Comparison of ENCODE assay signal across 8 cellular contexts in genomic region chr17:4948997-4949320, GRCh38. TPM values are rescaled to one million over a fixed set of nuclear protein-coding genes. Genes with fewer than 3 reads are reported as not detected.
A peak's percentile ranks its signal among the peaks of the same experiment; 100 is the strongest.
DNase-seq lines count a peak whose midpoint lies in the region; ATAC-seq and TF ChIP-seq lines count a peak whose summit lies in the region.

No MANE protein-coding gene starts in this region.

- TF ChIP-seq POLR2A in GM10847 (IDR thresholded peaks at IDR 0.05; ENCODE audit: extremely low read depth, insufficient read length) (peak; percentile 41), HCT116 (IDR thresholded peaks at IDR 0.05; ENCODE audit: borderline replicate concordance, extremely low read depth, insufficient read depth, insufficient read length) (peak; percentile 66)

- CTCF ChIA-PET in HCT116 (lab: Charles Lee), result interaction anchor here (1.4 kb wide), 1 partner anchor 9 kb away, joined by 3 read pairs; the partner anchor contains the start of genes RNF167 and SLC25A11

- no peak for TF ChIP-seq CTCF in HCT116 (IDR thresholded peaks at IDR 0.05 in 2 of 3, conservative IDR thresholded peaks at IDR 0.05 in 1 of 3; ENCODE audit: borderline replicate concordance in 1 of 3, insufficient read depth in 1 of 3, low read depth in 2 of 3, low read length in 2 of 3)
- no peak for TF ChIP-seq CTCF in WERI-Rb-1 (IDR thresholded peaks at IDR 0.05; ENCODE audit: low read depth, low read length)
- TF ChIP-seq CTCF in choroid plexus epithelial cell (conservative IDR thresholded peaks at IDR 0.05; ENCODE audit: low read depth, low read length), result no peak

- TF ChIP-seq RAD21 in HCT116 (IDR thresholded peaks at IDR 0.05; ENCODE audit: low read depth), result no peak

- peak; percentile 63 for ATAC-seq in HCT116
- ATAC-seq in left lobe of liver, result peak; percentile 65

- H3K4me3 ChIP-seq in HCT116 (replicated peaks in 1 of 2; ENCODE audit: low read depth in 1 of 2, low read length in 2 of 2) (peak overlapping the region; percentile 96 to 97), WERI-Rb-1 (ENCODE audit: low read depth, low read length) (peak overlapping the region; percentile 96), choroid plexus epithelial cell (ENCODE audit: low read depth, low read length) (peak overlapping the region; percentile 99)

- H3K79me2 ChIP-seq in HCT116 (ENCODE audit: insufficient read depth, low read length), result peaks cover 56% of the 10 kb centered on the region

- H4K20me1 ChIP-seq in HCT116 (ENCODE audit: insufficient read depth), result peaks cover 12% of the 10 kb centered on the region; the same call in 1 of the 2 replicates

- peaks cover 35 to 71% of the 10 kb centered on the region in 2 experiments for H3K4me1 ChIP-seq in HCT116 (ENCODE audit: control insufficient read depth in 1 of 2, insufficient read depth in 2 of 2, low read length in 2 of 2)

- peak overlapping the region; percentile 97 for H3K9ac ChIP-seq in HCT116 (ENCODE audit: low read length)

- H3K9me3 ChIP-seq in HCT116 (ENCODE audit: control insufficient read depth in 1 of 2, insufficient read depth in 1 of 2, low read depth in 1 of 2, low read length in 2 of 2), result no peaks in the 10 kb centered on the region
- no peaks in the 10 kb centered on the region for H3K9me3 ChIP-seq in WERI-Rb-1 (ENCODE audit: severe bottlenecking)

- POLR2A ChIA-PET in HCT116 (lab: Charles Lee), result interaction anchor here (0.6 to 4.7 kb wide), 4 partner anchors 9 to 27 kb away, joined by 3 to 45 read pairs (median 9); partner anchors contain the start of genes RNF167, SLC25A11 and SPAG7

- intact Hi-C loops in HCT116 (cut with micrococcal nuclease), result loop anchor here (1.0 to 5.0 kb wide), 2 partner anchors 9 to 38 kb away; partner anchors contain the start of genes CAMTA2, RNF167 and SLC25A11

- no peaks in the 10 kb centered on the region for H3K27me3 ChIP-seq in HCT116 (ENCODE audit: insufficient read depth, low read length)
- no peaks in the 10 kb centered on the region for H3K27me3 ChIP-seq in WERI-Rb-1 (ENCODE audit: insufficient read depth, low read depth, severe bottlenecking)

- no peaks in the 10 kb centered on the region for H3K9me2 ChIP-seq in HCT116 (ENCODE audit: insufficient read depth)

- H3K4me2 ChIP-seq in HCT116 (ENCODE audit: low read length), result peak overlapping the region; percentile 100

- RAD21 ChIA-PET in HCT116 (lab: Charles Lee; ENCODE audit: low non-redundant PET in 1 of 2, low total read pairs in 2 of 2, uncharacterized antibody in 2 of 2, unreplicated experiment in 2 of 2), result no interaction called here

- H3K27ac ChIP-seq in HCT116 (ENCODE audit: low read depth, low read length) (peak overlapping the region; percentile 99), WERI-Rb-1 (peak overlapping the region; percentile 95)

- H3K36me3 ChIP-seq in HCT116 (ENCODE audit: control insufficient read depth in 1 of 2, insufficient read depth in 2 of 2, low read length in 2 of 2) (peaks cover 9 to 22% of the 10 kb centered on the region in 2 experiments; a peak in 2 of 4 replicates), WERI-Rb-1 (peaks cover 42% of the 10 kb centered on the region)

- no TSS peak for BruUV-seq in HCT116 (replicated peaks; lab: Mats Ljungman, UMichigan)

- no peak overlapping the region for H2AFZ ChIP-seq in HCT116 (ENCODE audit: low read depth, low read length, poor library complexity, severe bottlenecking)

- peak; percentile 64 for DNase-seq in HCT116 (ENCODE audit: low read depth, low spot score)
- peak; percentile 36 for DNase-seq in NCI-H1436 treated with DMSO at 0.1 percent for 48 hours (lab: John Stamatoyannopoulos, UW)
- peak; percentile 86 for DNase-seq in WERI-Rb-1
- DNase-seq in choroid plexus epithelial cell (ENCODE audit: low read depth), result peak; percentile 94
- peak; percentile 91 for DNase-seq in left lobe of liver (ENCODE audit: low spot score)
- DNase-seq in stimulated activated CD4-positive, alpha-beta T cell treated with anti-CD3 and anti-CD28 coated beads, Interleukin-4, amount 100 ng/mL, for 48 hours (ENCODE audit: low read depth in 2 of 2), result peak; percentile 60 to 74
- no peak for DNase-seq in globus pallidus (ENCODE audit: low spot score)

TF ChIP-seq in HCT116, 20 proteins besides CTCF, POLR2A, EP300 and RAD21:
- no peak for TF ChIP-seq FOSL1 (IDR thresholded peaks at IDR 0.05; ENCODE audit: low read depth)
- peak; percentile 64 for TF ChIP-seq POLR2AphosphoS5 (IDR thresholded peaks at IDR 0.05; ENCODE audit: low read depth, low read length)
- no peak for TF ChIP-seq EZH2 (IDR thresholded peaks at IDR 0.05)
- no peak for TF ChIP-seq EZH2phosphoT487 (IDR thresholded peaks at IDR 0.05; ENCODE audit: borderline replicate concordance)
- peak; percentile 21; the same call in 1 of the 2 replicates for TF ChIP-seq MAX (IDR thresholded peaks at IDR 0.05)

RNA-seq across cellular contexts. Expression of gene PFN1, which starts 0.6 kb away (rescaled TPM):
- total RNA-seq in HCT116 (2021; ENCODE audit: unreplicated experiment) (1,213 TPM), left lobe of liver (254 TPM)
- 1,800 and 2,181 TPM in 2 replicates for polyA plus RNA-seq in HCT116 (2012)

RNA-seq across cellular contexts. Expression of gene ENO3, which starts 2.0 kb away (rescaled TPM):
- total RNA-seq in HCT116 (2021; ENCODE audit: unreplicated experiment), result 24.6 TPM
- polyA plus RNA-seq in HCT116 (2012), result 23.5 and 26.1 TPM in 2 replicates
- 52.7 TPM for total RNA-seq in left lobe of liver

RNA-seq across cellular contexts. Expression of gene RNF167, which starts 8.9 kb away (rescaled TPM):
- total RNA-seq in HCT116 (2021; ENCODE audit: unreplicated experiment), result 105 TPM
- 98.7 and 129 TPM in 2 replicates for polyA plus RNA-seq in HCT116 (2012)
- total RNA-seq in left lobe of liver, result 78.9 TPM

RNA-seq across cellular contexts. Expression of gene SLC25A11, which starts 9.1 kb away (rescaled TPM):
- 75.1 TPM for total RNA-seq in HCT116 (2021; ENCODE audit: unreplicated experiment)
- polyA plus RNA-seq in HCT116 (2012), result 78.4 and 79.1 TPM in 2 replicates
- 44.7 TPM for total RNA-seq in left lobe of liver

RNA-seq across cellular contexts. Expression of gene GP1BA, which starts 16.9 kb away (rescaled TPM):
- total RNA-seq in HCT116 (2021; ENCODE audit: unreplicated experiment) (not detected), left lobe of liver (not detected)
- 2.5 TPM in 2 replicates for polyA plus RNA-seq in HCT116 (2012)
